ENCODE assay signal across 8 cellular contexts in the genomic region with DNA sequence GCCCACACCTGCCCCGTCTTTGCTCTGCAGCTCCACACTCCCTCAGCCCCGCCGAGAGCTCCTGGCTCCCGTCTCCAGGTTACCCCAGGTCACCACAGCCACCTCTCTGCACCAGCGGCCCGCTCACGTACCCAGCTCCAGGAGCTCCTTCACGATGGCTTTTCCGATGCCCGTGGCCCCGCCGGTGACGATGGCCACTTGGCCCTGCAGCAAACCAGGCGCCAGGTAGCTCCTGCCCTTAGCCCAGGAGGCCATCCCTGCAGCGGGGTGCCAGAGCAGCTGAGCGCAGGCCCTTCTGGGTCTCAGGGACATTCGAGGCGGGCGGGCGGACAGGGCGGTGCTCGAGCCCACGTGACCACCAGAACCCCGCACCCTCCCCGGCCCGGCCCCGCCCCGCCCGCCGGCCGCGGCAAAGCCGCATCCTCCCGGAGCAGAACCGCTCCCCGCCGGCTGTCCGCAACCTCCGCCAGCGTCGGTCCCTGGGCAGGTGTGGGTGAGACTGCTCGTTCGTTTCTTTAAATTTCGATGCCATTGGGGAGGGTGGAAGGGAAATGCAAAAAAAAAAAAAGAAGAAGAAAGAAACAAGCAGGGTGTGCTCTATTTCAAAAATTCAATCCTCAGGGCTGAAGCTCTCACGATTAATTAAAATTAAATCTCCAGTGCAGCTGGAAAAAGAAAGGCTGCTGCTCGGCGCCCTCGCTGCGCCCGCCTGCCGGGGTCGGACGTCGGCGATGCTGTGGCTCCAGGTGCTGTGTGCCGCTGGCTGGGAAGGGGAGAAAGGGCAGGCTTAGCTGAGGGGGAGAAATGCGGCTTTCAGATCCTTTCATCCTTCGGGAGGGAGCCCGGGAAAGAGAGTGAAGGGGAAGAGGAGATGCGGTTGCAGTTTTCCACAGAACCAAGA. TPM values are rescaled to one million over a fixed set of nuclear protein-coding genes. Genes with fewer than 3 reads are reported as not detected.
DNase-seq lines count a peak whose midpoint lies in the region; ATAC-seq lines count a peak whose summit lies in the region.

Gene PECR, minus strand, starts transcription at position 323 of the 901 bp plus-strand sequence. Its CDS starts 68 bp downstream, at position 255.
Gene TMEM169, plus strand, starts transcription at position 433 of the 901 bp plus-strand sequence. CDS start 14,045 bp downstream, outside the sequence.

- DNase-seq in AG08396 (ENCODE audit: low spot score) = peak; percentile 94
- peak; percentile 69 for DNase-seq in NCI-H345 treated with DMSO at 0.1 percent for 48 hours (lab: John Stamatoyannopoulos, UW; ENCODE audit: unreplicated experiment)
- peak; percentile 53 to 66 for DNase-seq in activated CD4-positive, alpha-beta T cell treated with anti-CD3 and anti-CD28 coated beads for 4 hours
- DNase-seq in left lobe of liver (ENCODE audit: low spot score) = peak; percentile 95
- DNase-seq in stimulated activated CD4-positive, alpha-beta T cell treated with anti-CD3 and anti-CD28 coated beads, Interleukin-2, amount 100 ng/mL, for 24 hours = peak; percentile 79 to 83

- ATAC-seq in GM18909 (IDR thresholded peaks at IDR 0.05; ENCODE audit: poor library complexity, unreplicated experiment) (peak; percentile 93), HG03108 (IDR thresholded peaks at IDR 0.05; ENCODE audit: unreplicated experiment) (peak; percentile 96), left lobe of liver (peak; percentile 90)

- H3K27ac ChIP-seq in cingulate gyrus (ENCODE audit: low read depth, low read length) = peak within 1 kb of the TSS; percentile 26

RNA-seq across cellular contexts. Expression of gene PECR, which starts in this region (rescaled TPM):
- total RNA-seq in left lobe of liver = 95.5 TPM

RNA-seq across cellular contexts. Expression of gene TMEM169, which starts in this region (rescaled TPM):
- 1.5 TPM for total RNA-seq in left lobe of liver

Comparison
In these comparisons a context has a peak if more than half of its experiments do, and no peak if none do; other contexts are left out.
1. Peak in every context shown above with its lines: DNase-seq, ATAC-seq and H3K27ac ChIP-seq.